24 cellular contexts compared by ENCODE assay signal in genomic region chr2:163859951-163860350, GRCh38.
DNase-seq lines count a peak whose midpoint lies in the region; ATAC-seq, FAIRE-seq and TF ChIP-seq lines count a peak whose summit lies in the region.
"Had no signal": no experiment of that assay in that cellular context is flagged by ENCODE, and none has a peak within 500 bp of the region (broad histone marks: within the 10 kb centered on the region; RNA-seq: fewer than 3 reads in every experiment).

No MANE protein-coding gene starts in this region.

- H3K79me1 ChIP-seq in IMR-90 (ENCODE audit: low read depth in 1 of 2, low read length in 2 of 2), result no peaks in the 10 kb centered on the region

- no peak overlapping the region for H2BK15ac ChIP-seq in IMR-90 (ENCODE audit: low read depth, low read length)

- H3K9ac ChIP-seq in IMR-90 (ENCODE audit: low read depth, low read length) (no peak overlapping the region), parathyroid adenoma (no peak overlapping the region)

- H3K23ac ChIP-seq in IMR-90 (ENCODE audit: low read depth, low read length), result no peak overlapping the region

- H3K4me3 ChIP-seq in IMR-90 (ENCODE audit: insufficient read depth, low read depth, low read length), result peak overlapping the region; percentile 18; the same call in 1 of the 2 replicates
- H3K4me3 ChIP-seq in epithelial cell of proximal tubule (ENCODE audit: low read depth, low read length), result no peak overlapping the region
- H3K4me3 ChIP-seq in parathyroid adenoma (ENCODE audit: low read depth, low read length), result no peak overlapping the region
- no peak overlapping the region for H3K4me3 ChIP-seq in BE2C (ENCODE audit: low read depth, low read length)
- no peak overlapping the region for H3K4me3 ChIP-seq in A673 (ENCODE audit: low read depth, low read length, poor library complexity, severe bottlenecking)
- H3K4me3 ChIP-seq: coronary artery, MG63, SK-N-MC, upper lobe of right lung had no signal

- intact Hi-C loops in IMR-90 (cut with micrococcal nuclease) (no loop called here), A673 (cut with micrococcal nuclease; ENCODE audit: unreplicated experiment) (no loop called here)

- H3K4me1 Mint-ChIP-seq in activated CD4-positive, alpha-beta T cell treated with anti-CD3 and anti-CD28 coated beads, Interleukin-2, amount 10 ng/mL, durations not matched to agents 7 days and 5 days, result no peaks in the 10 kb centered on the region
- H3K4me1 Mint-ChIP-seq: mesothelial cell of epicardium, nephron had no signal

- no peak overlapping the region for H3K27ac Mint-ChIP-seq in activated CD4-positive, alpha-beta T cell treated with anti-CD3 and anti-CD28 coated beads, Interleukin-2, amount 10 ng/mL, durations not matched to agents 7 days and 5 days
- H3K27ac Mint-ChIP-seq: activated T-helper 2 cell treated with anti-CD3 and anti-CD28 coated beads, Interferon-gamma antibody, Interleukin-2, Interleukin-4, amounts not matched to agents 10 μg/mL and 5 μg/mL and 100 μg/mL, durations not matched to agents 14 hours and 24 hours and 36 hours; mesothelial cell of epicardium; nephron; progenitor cell of endocrine pancreas had no signal

- dilution Hi-C loops in IMR-90 (cut with HindIII; ENCODE audit: low sequenced_read_pairs, unreplicated experiment), result no loop called here

- no peak overlapping the region for H3K56ac ChIP-seq in IMR-90 (ENCODE audit: extremely low read depth, insufficient read depth, low read length)

- H3K27me3 ChIP-seq in IMR-90 (ENCODE audit: control insufficient read depth, insufficient read depth, low read length) (no peaks in the 10 kb centered on the region), parathyroid adenoma (ENCODE audit: control insufficient read depth, insufficient read depth, low read length) (no peaks in the 10 kb centered on the region), BE2C (no peaks in the 10 kb centered on the region), A673 (replicated peaks; ENCODE audit: insufficient read depth, low read depth, low read length, poor library complexity) (peaks cover 8% of the 10 kb centered on the region)
- H3K27me3 ChIP-seq: brain microvascular endothelial cell, foreskin keratinocyte, MG63, upper lobe of right lung had no signal

- peak; percentile 21 for FAIRE-seq in GM12892 (lab: Jason Lieb, UNC)

- no peak overlapping the region for H2BK5ac ChIP-seq in IMR-90 (ENCODE audit: low read depth, low read length, poor library complexity, severe bottlenecking)

- H3K79me2 ChIP-seq in parathyroid adenoma, result no peaks in the 10 kb centered on the region

- no peak overlapping the region for H3K4me3 Mint-ChIP-seq in activated CD4-positive, alpha-beta T cell treated with anti-CD3 and anti-CD28 coated beads, Interleukin-2, amount 10 ng/mL, durations not matched to agents 7 days and 5 days
- H3K4me3 Mint-ChIP-seq: mesothelial cell of epicardium, nephron had no signal

- no peak overlapping the region for H2BK20ac ChIP-seq in IMR-90 (ENCODE audit: low read depth, low read length)

- H2AK5ac ChIP-seq in IMR-90 (ENCODE audit: low read depth, low read length), result no peak overlapping the region

- no peak for TF ChIP-seq CTCF in IMR-90 (conservative IDR thresholded peaks at IDR 0.05; ENCODE audit: low read depth, low read length)
- no peak for TF ChIP-seq CTCF in epithelial cell of proximal tubule (conservative IDR thresholded peaks at IDR 0.05; ENCODE audit: low read depth, low read length)
- TF ChIP-seq CTCF in parathyroid adenoma (IDR thresholded peaks at IDR 0.05), result no peak
- TF ChIP-seq CTCF in BE2C (IDR thresholded peaks at IDR 0.05; ENCODE audit: low read depth, low read length), result no peak
- TF ChIP-seq CTCF in A673 (conservative IDR thresholded peaks at IDR 0.05; ENCODE audit: low read depth, low read length), result no peak

- no peak for TF ChIP-seq POLR2A in GM12892 (IDR thresholded peaks at IDR 0.05; ENCODE audit: low read depth, low read length)
- no peak for TF ChIP-seq POLR2A in IMR-90 (IDR thresholded peaks at IDR 0.05; ENCODE audit: low read depth, low read length)

- H3K27me3 Mint-ChIP-seq in activated CD4-positive, alpha-beta T cell treated with anti-CD3 and anti-CD28 coated beads, Interleukin-2, amount 10 ng/mL, durations not matched to agents 7 days and 5 days, result no peaks in the 10 kb centered on the region

- H3K18ac ChIP-seq in IMR-90 (ENCODE audit: low read depth, low read length), result no peak overlapping the region

- no peak overlapping the region for H4K91ac ChIP-seq in IMR-90 (ENCODE audit: insufficient read depth, low read depth, low read length)

- no peak overlapping the region for H4K8ac ChIP-seq in IMR-90 (ENCODE audit: low read depth in 2 of 2, low read length in 2 of 2)

- no peak overlapping the region for H2AK9ac ChIP-seq in IMR-90 (replicated peaks; ENCODE audit: low read depth, low read length, poor library complexity)

- H3K4me2 ChIP-seq in IMR-90 (ENCODE audit: low read depth, low read length) (peak overlapping the region; percentile 31; the same call in 1 of the 2 replicates), parathyroid adenoma (ENCODE audit: low read length) (peak overlapping the region; percentile 12)

- CTCF ChIA-PET in IMR-90 (lab: Yijun Ruan, JAX), result no interaction called here
- CTCF ChIA-PET in activated CD4-positive, alpha-beta T cell treated with anti-CD3 and anti-CD28 coated beads, Interleukin-2, amount 10 ng/mL, durations not matched to agents 7 days and 5 days (lab: Charles Lee), result no interaction called here
- CTCF ChIA-PET in A673 (lab: Charles Lee), result no interaction called here

- POLR2A ChIA-PET in IMR-90 (lab: Charles Lee; ENCODE audit: unreplicated experiment) (interaction anchor here (0.5 kb wide), 1 partner anchor 700 kb away, joined by 3 read pairs; no protein-coding TSS in a partner anchor), A673 (lab: Charles Lee; ENCODE audit: low non-redundant PET) (no interaction called here)
- POLR2A ChIA-PET in activated CD4-positive, alpha-beta T cell treated with anti-CD3 and anti-CD28 coated beads, Interleukin-2, amount 10 ng/mL, durations not matched to agents 7 days and 5 days (lab: Charles Lee), result no interaction called here

- H3K27ac ChIP-seq in IMR-90 (ENCODE audit: insufficient read depth, low read length) (no peak overlapping the region), parathyroid adenoma (no peak overlapping the region), A673 (ENCODE audit: low read depth, low read length, poor library complexity, severe bottlenecking) (no peak overlapping the region)
- H3K27ac ChIP-seq: brain microvascular endothelial cell, coronary artery, foreskin keratinocyte, SK-N-MC, upper lobe of right lung had no signal

- no peaks in the 10 kb centered on the region for H3K9me3 ChIP-seq in IMR-90 (ENCODE audit: control insufficient read depth, insufficient read depth, low read length)
- no peaks in the 10 kb centered on the region for H3K9me3 ChIP-seq in parathyroid adenoma (ENCODE audit: control insufficient read depth, low read length)
- H3K9me3 ChIP-seq in BE2C, result no peaks in the 10 kb centered on the region
- no peaks in the 10 kb centered on the region for H3K9me3 ChIP-seq in A673 (ENCODE audit: low read depth, low read length, poor library complexity, severe bottlenecking)
- H3K9me3 ChIP-seq: MG63, upper lobe of right lung had no signal

- no peaks in the 10 kb centered on the region for H3K9me1 ChIP-seq in IMR-90 (ENCODE audit: insufficient read depth, low read length)

- in situ Hi-C loops in IMR-90 (cut with MboI; ENCODE audit: low sequenced_read_pairs), result no loop called here

- no peaks in the 10 kb centered on the region for H4K20me1 ChIP-seq in IMR-90 (ENCODE audit: insufficient read depth, low read length)

- H3K36me3 ChIP-seq in IMR-90 (ENCODE audit: control insufficient read depth, insufficient read depth, low read length) (no peaks in the 10 kb centered on the region), parathyroid adenoma (ENCODE audit: control insufficient read depth, insufficient read depth, low read length) (no peaks in the 10 kb centered on the region), BE2C (no peaks in the 10 kb centered on the region), A673 (ENCODE audit: insufficient read depth, low read length, poor library complexity, severe bottlenecking) (no peaks in the 10 kb centered on the region)
- H3K36me3 ChIP-seq: brain microvascular endothelial cell, MG63, upper lobe of right lung had no signal

- no peak for TF ChIP-seq RAD21 in IMR-90 (IDR thresholded peaks at IDR 0.05; ENCODE audit: low read length)

- H3K4me1 ChIP-seq in IMR-90 (ENCODE audit: control insufficient read depth, insufficient read depth, low read length) (no peaks in the 10 kb centered on the region), parathyroid adenoma (peaks cover 5% of the 10 kb centered on the region), BE2C (no peaks in the 10 kb centered on the region), A673 (ENCODE audit: insufficient read depth, low read length, poor library complexity, severe bottlenecking) (no peaks in the 10 kb centered on the region)
- H3K4me1 ChIP-seq: foreskin keratinocyte, upper lobe of right lung had no signal

- no peaks in the 10 kb centered on the region for H3K36me3 Mint-ChIP-seq in activated CD4-positive, alpha-beta T cell treated with anti-CD3 and anti-CD28 coated beads, Interleukin-2, amount 10 ng/mL, durations not matched to agents 7 days and 5 days (ENCODE audit: low read depth)
- H3K36me3 Mint-ChIP-seq: mesothelial cell of epicardium had no signal

- DNase-seq in GM12892 (ENCODE audit: insufficient read length) (no peak), IMR-90 (peak; percentile 0), epithelial cell of proximal tubule (ENCODE audit: low read depth) (peak; percentile 56), BE2C (no peak), A673 (ENCODE audit: low spot score) (no peak)
- no peak for DNase-seq in activated CD4-positive, alpha-beta T cell treated with anti-CD3 and anti-CD28 coated beads, Interleukin-2, amount 10 ng/mL, durations not matched to agents 7 days and 5 days
- DNase-seq: brain microvascular endothelial cell; C1 segment of cervical spinal cord; foreskin keratinocyte; hypothalamus; MG63; NCI-H1694; NCI-H226; stimulated activated CD4-positive, alpha-beta T cell treated with anti-CD3 and anti-CD28 coated beads, Interleukin-4, amount 100 ng/mL, for 4 hours; T-helper 9 cell; upper lobe of right lung had no signal

- ATAC-seq in IMR-90 (ENCODE audit: low read depth), result no peak
- ATAC-seq in GM21619 (IDR thresholded peaks at IDR 0.05; ENCODE audit: unreplicated experiment), result no peak
- ATAC-seq: foreskin keratinocyte, upper lobe of right lung had no signal

- H4K5ac ChIP-seq in IMR-90 (ENCODE audit: low read depth, low read length), result no peak overlapping the region

- BruUV-seq in IMR-90 (replicated peaks; lab: Mats Ljungman, UMichigan), result no TSS peak
- BruUV-seq in A673 (replicated peaks; lab: Mats Ljungman, UMichigan), result no TSS peak

- H3K9me3 Mint-ChIP-seq in activated CD4-positive, alpha-beta T cell treated with anti-CD3 and anti-CD28 coated beads, Interleukin-2, amount 10 ng/mL, durations not matched to agents 7 days and 5 days, result no peaks in the 10 kb centered on the region
- H3K9me3 Mint-ChIP-seq: activated T-helper 2 cell treated with anti-CD3 and anti-CD28 coated beads, Interferon-gamma antibody, Interleukin-2, Interleukin-4, amounts not matched to agents 10 μg/mL and 5 μg/mL and 100 μg/mL, durations not matched to agents 14 hours and 24 hours and 36 hours; mesothelial cell of epicardium; nephron had no signal

- no peak overlapping the region for H3K4ac ChIP-seq in IMR-90 (ENCODE audit: low read depth, low read length)

- H2AFZ ChIP-seq in IMR-90 (replicated peaks; ENCODE audit: low read length, poor library complexity) (no peak overlapping the region), parathyroid adenoma (no peak overlapping the region)

- H3K14ac ChIP-seq in IMR-90 (replicated peaks; ENCODE audit: low read depth, low read length), result no peak overlapping the region

- no peak overlapping the region for H2BK120ac ChIP-seq in IMR-90 (ENCODE audit: low read depth, low read length)

Comparison
In these comparisons a context has a peak if more than half of its experiments do, and no peak if none do; other contexts are left out.
1. DNase-seq: peak in IMR-90 (single experiment) and epithelial cell of proximal tubule (single experiment); none in GM12892 (single experiment), activated CD4-positive, alpha-beta T cell treated with anti-CD3 and anti-CD28 coated beads, Interleukin-2, amount 10 ng/mL, durations not matched to agents 7 days and 5 days (single experiment), BE2C (single experiment) and A673 (single experiment).